Comparison of ENCODE assay signal across 8 cellular contexts in genomic region chr4:64713256-64713840, GRCh38.
DNase-seq lines count a peak whose midpoint lies in the region; ATAC-seq and TF ChIP-seq lines count a peak whose summit lies in the region.

No MANE protein-coding gene starts in this region.

- TF ChIP-seq CTCF in AG04449 (IDR thresholded peaks at IDR 0.05; ENCODE audit: insufficient read depth, low read length, missing control alignments) (peak; percentile 23), Panc1 (IDR thresholded peaks at IDR 0.05) (peak; percentile 60; the same call in 1 of the 2 replicates)

- intact Hi-C loops in Panc1 (cut with micrococcal nuclease; ENCODE audit: unreplicated experiment), result loop anchor here (10.0 kb wide), 1 partner anchor 99 kb away; no protein-coding TSS in a partner anchor

- H3K4me3 ChIP-seq in AG04449 (ENCODE audit: low read depth, low read length), result no peak overlapping the region
- no peak overlapping the region for H3K4me3 ChIP-seq in Panc1 (ENCODE audit: low read depth in 2 of 2, low read length in 2 of 2)

- in situ Hi-C loops in Panc1 (cut with HindIII; ENCODE audit: low pct_unique_long_range_greater_than_20kb, low sequenced_read_pairs), result no loop called here

- no TSS peak for BruUV-seq in Panc1 (replicated peaks; lab: Mats Ljungman, UMichigan)

- POLR2A ChIA-PET in AG04449 (lab: Yijun Ruan, JAX), result no interaction called here
- POLR2A ChIA-PET in Panc1 (lab: Charles Lee), result no interaction called here

- H3K9me3 ChIP-seq in Panc1 (ENCODE audit: control insufficient read depth, insufficient read depth, low read depth, low read length), result no peaks in the 10 kb centered on the region

- H3K27ac ChIP-seq in Panc1 (ENCODE audit: low read length), result no peak overlapping the region

- H3K27me3 ChIP-seq in Panc1 (ENCODE audit: control insufficient read depth, insufficient read depth, low read length), result no peaks in the 10 kb centered on the region

- no peaks in the 10 kb centered on the region for H3K4me1 ChIP-seq in Panc1 (ENCODE audit: control insufficient read depth, insufficient read depth, low read length)

- CTCF ChIA-PET in AG04449 (lab: Yijun Ruan, JAX) (no interaction called here), Panc1 (lab: Charles Lee) (no interaction called here)

- no peaks in the 10 kb centered on the region for H3K36me3 ChIP-seq in Panc1 (ENCODE audit: control insufficient read depth, insufficient read depth, low read length)

- ATAC-seq in GM18502 (IDR thresholded peaks at IDR 0.05; ENCODE audit: poor library complexity, unreplicated experiment), result peak; percentile 73
- peak; percentile 56 for ATAC-seq in HG03103 (IDR thresholded peaks at IDR 0.05; ENCODE audit: low read depth, unreplicated experiment)
- no peak for ATAC-seq in Panc1
- ATAC-seq in GM21528 (IDR thresholded peaks at IDR 0.05; ENCODE audit: low FRiP score, unreplicated experiment), result no peak
- ATAC-seq in HG03097 (IDR thresholded peaks at IDR 0.05; ENCODE audit: low FRiP score, unreplicated experiment), result no peak
- ATAC-seq in HG02852 (IDR thresholded peaks at IDR 0.05; ENCODE audit: unreplicated experiment), result no peak

- DNase-seq in AG04449 (ENCODE audit: low read depth, low spot score), result no peak
- DNase-seq in Panc1 (ENCODE audit: low read depth, low spot score), result no peak
- DNase-seq in germinal center (ENCODE audit: low spot score), result peak; percentile 10

Comparison
In these comparisons a context has a peak if more than half of its experiments do, and no peak if none do; other contexts are left out.
1. ATAC-seq: peak in GM18502 (single experiment) and HG03103 (single experiment); none in Panc1 (single experiment), GM21528 (single experiment), HG03097 (single experiment) and HG02852 (single experiment).